ENCODE assay signal across 15 cellular contexts in genomic region chr17:28379814-28380571, GRCh38. TPM values are rescaled to one million over a fixed set of nuclear protein-coding genes. Genes with fewer than 3 reads are reported as not detected.
DNase-seq lines count a peak whose midpoint lies in the region; ATAC-seq, FAIRE-seq and TF ChIP-seq lines count a peak whose summit lies in the region.
"Had no signal": no experiment of that assay in that cellular context is flagged by ENCODE, and none has a peak within 500 bp of the region (broad histone marks: within the 10 kb centered on the region; RNA-seq: fewer than 3 reads in every experiment).

No MANE protein-coding gene starts in this region.

- ATAC-seq in K562 (peak; percentile 50; the same call in 2 of the 3 replicates), left lung (peak; percentile 3), GM21515 (IDR thresholded peaks at IDR 0.05; ENCODE audit: unreplicated experiment) (no peak)
- ATAC-seq: psoas muscle had no signal

- POLR2A ChIA-PET in K562 (lab: Yijun Ruan, JAX): interaction anchor here (0.6 to 1.9 kb wide), 3 partner anchors 13 to 399 kb away, joined by 3 to 4 read pairs (median 3); no protein-coding TSS in a partner anchor

- no TSS peak for BruUV-seq in K562 (replicated peaks; lab: Mats Ljungman, UMichigan)

- no peaks in the 10 kb centered on the region for H3K9me1 ChIP-seq in K562 (ENCODE audit: control insufficient read depth, insufficient read depth, low read length)

- H4K20me1 ChIP-seq in K562 (replicated peaks; ENCODE audit: control insufficient read depth, insufficient read depth, low read length): no peaks in the 10 kb centered on the region; the same call in 1 of the 2 replicates

- peak overlapping the region; percentile 61 for H3K27ac ChIP-seq in C4-2B
- H3K27ac ChIP-seq in K562 (ENCODE audit: extremely low read depth, low read depth, low read length): no peak overlapping the region
- no peak overlapping the region for H3K27ac ChIP-seq in left lung
- H3K27ac ChIP-seq: psoas muscle had no signal

- no peak overlapping the region for H3K4me3 ChIP-seq in K562
- H3K4me3 ChIP-seq in left lung: no peak overlapping the region
- H3K4me3 ChIP-seq: psoas muscle had no signal

- H2AFZ ChIP-seq in K562 (ENCODE audit: low read depth, low read length): no peak overlapping the region

- CTCF ChIA-PET in K562 (lab: Yijun Ruan, JAX; ENCODE audit: low intra/inter-chr PET ratio): interaction anchor here (0.6 kb wide), 1 partner anchor 52 kb away, joined by 6 read pairs; no protein-coding TSS in a partner anchor

- 31% methylated on average over 8 of the region's 8 CpGs for WGBS in K562 (ENCODE audit: insufficient coverage, low coverage, missing lambda C conversion rate)

- H3K27me3 ChIP-seq in K562 (ENCODE audit: control insufficient read depth in 2 of 2, insufficient read depth in 2 of 2, low read length in 2 of 2) (peaks cover 11 to 28% of the 10 kb centered on the region in 2 experiments; a peak in 3 of 5 replicates), left lung (peaks cover 0 to 32% of the 10 kb centered on the region in 2 donors)

- intact Hi-C loops in K562 (cut with micrococcal nuclease) (loop anchor here (5.0 kb wide), 1 partner anchor 37 kb away; no protein-coding TSS in a partner anchor), left lung (cut with DNase I) (no loop called here)

- TF ChIP-seq RAD21 in K562 (CRISPR knock-in tag; conservative IDR thresholded peaks at IDR 0.05 in 1 of 2, IDR thresholded peaks at IDR 0.05 in 1 of 2): no peak

- H3K79me2 ChIP-seq in K562 (ENCODE audit: control insufficient read depth, insufficient read depth, low read length): no peaks in the 10 kb centered on the region

- DNase-seq in NCI-H2196 (lab: John Stamatoyannopoulos, UW; ENCODE audit: unreplicated experiment) (peak; percentile 29), K562 (ENCODE audit: extremely low read depth in 1 of 4, low spot score in 3 of 4) (no peak), left lung (no peak), NOMO-1 (lab: John Stamatoyannopoulos, UW; ENCODE audit: unreplicated experiment in 2 of 2) (no peak), Kasumi-1 (lab: John Stamatoyannopoulos, UW) (no peak)
- no peak for DNase-seq in activated CD4-positive, alpha-beta T cell treated with anti-CD3 and anti-CD28 coated beads for 48 hours
- DNase-seq: activated CD8-positive, alpha-beta memory T cell treated with anti-CD3 and anti-CD28 coated beads for 24 hours; activated naive CD8-positive, alpha-beta T cell treated with anti-CD3 and anti-CD28 coated beads, Interleukin-2, amount 10 ng/mL, durations not matched to agents 7 days and 5 days; CD8-positive, alpha-beta memory T cell; NCI-H1092; NCI-H526; psoas muscle had no signal

- no peak overlapping the region; the same call in 1 of the 2 replicates for H3K4me2 ChIP-seq in K562 (ENCODE audit: insufficient read depth, low read length)

- no peak for FAIRE-seq in K562 (lab: Jason Lieb, UNC)

- H3K9me3 ChIP-seq in K562 (replicated peaks; ENCODE audit: control insufficient read depth, insufficient read depth, low read depth, low read length) (no peaks in the 10 kb centered on the region), left lung (no peaks in the 10 kb centered on the region)
- H3K9me3 ChIP-seq: psoas muscle had no signal

- in situ Hi-C loops in K562 (cut with MboI): no loop called here

- peaks cover 3 to 18% of the 10 kb centered on the region in 2 experiments; a peak in 4 of 5 replicates for H3K4me1 ChIP-seq in K562 (replicated peaks in 1 of 2; ENCODE audit: control insufficient read depth in 2 of 2, insufficient read depth in 2 of 2, low read length in 2 of 2)
- peaks cover 0 to 31% of the 10 kb centered on the region in 2 donors for H3K4me1 ChIP-seq in left lung
- H3K4me1 ChIP-seq: psoas muscle had no signal

- no peak for TF ChIP-seq EP300 in K562 (IDR thresholded peaks at IDR 0.05; ENCODE audit: low read length)

- no peak overlapping the region for H3K9ac ChIP-seq in K562 (ENCODE audit: insufficient read depth in 1 of 2, low read depth in 2 of 2, low read length in 2 of 2)

- TF ChIP-seq CTCF in C4-2B (conservative IDR thresholded peaks at IDR 0.05): no peak
- TF ChIP-seq CTCF in K562 (IDR thresholded peaks at IDR 0.05 in 2 of 3, conservative IDR thresholded peaks at IDR 0.05 in 1 of 3; ENCODE audit: insufficient read depth in 2 of 3, low read depth in 1 of 3, low read length in 3 of 3): no peak
- no peak for TF ChIP-seq CTCF in left lung (IDR thresholded peaks at IDR 0.05)

- H3K36me3 ChIP-seq in K562 (ENCODE audit: control insufficient read depth, insufficient read depth, low read length) (no peaks in the 10 kb centered on the region), left lung (no peaks in the 10 kb centered on the region)

- TF ChIP-seq POLR2A in K562 (conservative IDR thresholded peaks at IDR 0.05): no peak

RNA-seq across cellular contexts. Expression of gene SARM1, which starts 8.5 kb away (rescaled TPM):
- total RNA-seq in K562 (2011; cell fraction: chromatin; rRNA removed; ENCODE audit: low replicate concordance): 1.5 and 2.4 TPM in 2 replicates
- total RNA-seq in K562 (2011; cell fraction: nucleolus; rRNA removed): 1.6 and 3.2 TPM in 2 replicates
- 0.69 and 0.81 TPM in 2 replicates for total RNA-seq in K562 (2011; cell fraction: nucleoplasm; rRNA removed)
- 0.08 and 0.09 TPM in 2 replicates for total RNA-seq in K562 (2014; rRNA removed)
- 0.10 and 0.29 TPM in 2 replicates for total RNA-seq in K562 (2014; rRNA removed; fragmentation: Illumina TruSeq; extraction: Trizol)
- 0.08 and 0.11 TPM in 2 replicates for total RNA-seq in K562 (2015; rRNA removed; fragmentation: Illumina TruSeq; extraction: Trizol)
- 0.54 and 0.55 TPM in 2 replicates for total RNA-seq in K562 (2021)
- 0.15 and 0.30 TPM in 2 replicates for polyA plus RNA-seq in K562 (2011; rRNA removed)
- 0.19 and 0.30 TPM in 2 replicates for polyA plus RNA-seq in K562 (2011; cell fraction: cytosol; rRNA removed)
- polyA plus RNA-seq in K562 (2011; cell fraction: nucleus; rRNA removed): 0.94 and 1.5 TPM in 2 replicates
- 0.12 and 1.5 TPM in 2 replicates for polyA plus RNA-seq in K562 (2012)
- 0.07 and 0.12 TPM in 2 replicates for polyA plus RNA-seq in K562 (2014; fragmentation: Illumina TruSeq; extraction: Trizol)
- not detected for polyA plus RNA-seq in K562 (2014; fragmentation: Nextera tagmentation; extraction: Ambion mirVana)
- polyA plus RNA-seq in K562 (2014; rRNA removed): 0.04 and 0.31 TPM in 2 replicates
- 0.09 and 0.21 TPM in 2 replicates for polyA minus RNA-seq in K562 (2011; rRNA and poly(A)+ RNA removed)
- polyA minus RNA-seq in K562 (2011; cell fraction: cytosol; rRNA and poly(A)+ RNA removed): 0.38 and 0.73 TPM in 2 replicates
- 0.44 and 0.67 TPM in 2 replicates for polyA minus RNA-seq in K562 (2011; cell fraction: nucleus; rRNA and poly(A)+ RNA removed)
- 10 to 100 TPM; 12.9 to 19.9 TPM for total RNA-seq in left lung

RNA-seq across cellular contexts. Expression of gene VTN, which starts 9.9 kb away (rescaled TPM):
- total RNA-seq in K562 (2011; cell fraction: chromatin; rRNA removed; ENCODE audit: low replicate concordance): not detected in 2 replicates
- total RNA-seq in K562 (2011; cell fraction: nucleolus; rRNA removed): 0.26 and 0.33 TPM in 2 replicates
- total RNA-seq in K562 (2011; cell fraction: nucleoplasm; rRNA removed): 0.73 TPM in 1 of 2 replicates, not detected in the other
- total RNA-seq in K562 (2014; rRNA removed): 0.14 and 0.33 TPM in 2 replicates
- not detected in 2 replicates for total RNA-seq in K562 (2014; rRNA removed; fragmentation: Illumina TruSeq; extraction: Trizol)
- 0.15 and 0.36 TPM in 2 replicates for total RNA-seq in K562 (2015; rRNA removed; fragmentation: Illumina TruSeq; extraction: Trizol)
- 0.86 and 2.3 TPM in 2 replicates for total RNA-seq in K562 (2021)
- polyA plus RNA-seq in K562 (2011; rRNA removed): 0.11 and 0.17 TPM in 2 replicates
- polyA plus RNA-seq in K562 (2011; cell fraction: cytosol; rRNA removed): 0.21 and 0.25 TPM in 2 replicates
- 0.10 and 0.41 TPM in 2 replicates for polyA plus RNA-seq in K562 (2011; cell fraction: nucleus; rRNA removed)
- polyA plus RNA-seq in K562 (2012): 0.77 and 0.97 TPM in 2 replicates
- 0.13 and 0.68 TPM in 2 replicates for polyA plus RNA-seq in K562 (2014; fragmentation: Illumina TruSeq; extraction: Trizol)
- 1 to 10 TPM in 1 of 2 experiments, under 1 TPM in 1; 0.22 to 1.0 TPM for polyA plus RNA-seq in K562 (2014; fragmentation: Nextera tagmentation; extraction: Ambion mirVana)
- 0.64 and 0.82 TPM in 2 replicates for polyA plus RNA-seq in K562 (2014; rRNA removed)
- polyA minus RNA-seq in K562 (2011; rRNA and poly(A)+ RNA removed): not detected in 2 replicates
- polyA minus RNA-seq in K562 (2011; cell fraction: cytosol; rRNA and poly(A)+ RNA removed): 1.0 TPM in 2 replicates
- 0.40 and 0.56 TPM in 2 replicates for polyA minus RNA-seq in K562 (2011; cell fraction: nucleus; rRNA and poly(A)+ RNA removed)
- 1 to 10 TPM in 1 of 2 donors, under 1 TPM in 1; 0.50 to 1.6 TPM for total RNA-seq in left lung
- polyA plus RNA-seq: CD8-positive, alpha-beta memory T cell had no signal

RNA-seq across cellular contexts. Expression of gene SEBOX, which starts 15.0 kb away (rescaled TPM):
- not detected in 2 replicates for total RNA-seq in K562 (2011; cell fraction: chromatin; rRNA removed; ENCODE audit: low replicate concordance)
- total RNA-seq in K562 (2011; cell fraction: nucleolus; rRNA removed): not detected in 2 replicates
- total RNA-seq in K562 (2011; cell fraction: nucleoplasm; rRNA removed): not detected in 2 replicates
- total RNA-seq in K562 (2014; rRNA removed) (not detected in 2 replicates), K562 (2014; rRNA removed; fragmentation: Illumina TruSeq; extraction: Trizol) (not detected in 2 replicates), K562 (2015; rRNA removed; fragmentation: Illumina TruSeq; extraction: Trizol) (not detected in 2 replicates), K562 (2021) (not detected in 2 replicates), left lung (not detected)
- polyA plus RNA-seq in K562 (2011; rRNA removed) (not detected in 2 replicates), K562 (2014; fragmentation: Illumina TruSeq; extraction: Trizol) (not detected in 2 replicates), K562 (2014; fragmentation: Nextera tagmentation; extraction: Ambion mirVana) (not detected), K562 (2014; rRNA removed) (not detected in 2 replicates)
- not detected in 2 replicates for polyA plus RNA-seq in K562 (2011; cell fraction: cytosol; rRNA removed)
- polyA plus RNA-seq in K562 (2011; cell fraction: nucleus; rRNA removed): not detected in 2 replicates
- polyA plus RNA-seq in K562 (2012): not detected in 2 replicates
- not detected in 2 replicates for polyA minus RNA-seq in K562 (2011; rRNA and poly(A)+ RNA removed)
- polyA minus RNA-seq in K562 (2011; cell fraction: cytosol; rRNA and poly(A)+ RNA removed): not detected in 2 replicates
- polyA minus RNA-seq in K562 (2011; cell fraction: nucleus; rRNA and poly(A)+ RNA removed): not detected in 2 replicates
- total RNA-seq: activated naive CD8-positive, alpha-beta T cell treated with anti-CD3 and anti-CD28 coated beads, Interleukin-2, amount 10 ng/mL, durations not matched to agents 7 days and 5 days; CD8-positive, alpha-beta memory T cell; psoas muscle; temporal lobe had no signal
- polyA plus RNA-seq: CD8-positive, alpha-beta memory T cell; psoas muscle had no signal

RNA-seq across cellular contexts. Expression of gene POLDIP2, which starts 22.7 kb away (rescaled TPM):
- 13.2 and 36.1 TPM in 2 replicates for total RNA-seq in K562 (2011; cell fraction: chromatin; rRNA removed; ENCODE audit: low replicate concordance)
- 33.4 and 34.0 TPM in 2 replicates for total RNA-seq in K562 (2011; cell fraction: nucleolus; rRNA removed)
- total RNA-seq in K562 (2011; cell fraction: nucleoplasm; rRNA removed): 27.2 and 30.3 TPM in 2 replicates
- 121 and 122 TPM in 2 replicates for total RNA-seq in K562 (2014; rRNA removed)
- total RNA-seq in K562 (2014; rRNA removed; fragmentation: Illumina TruSeq; extraction: Trizol): 59.5 and 62.7 TPM in 2 replicates
- total RNA-seq in K562 (2015; rRNA removed; fragmentation: Illumina TruSeq; extraction: Trizol): 70.6 and 71.4 TPM in 2 replicates
- 106 and 108 TPM in 2 replicates for total RNA-seq in K562 (2021)
- polyA plus RNA-seq in K562 (2011; rRNA removed): 64.6 and 105 TPM in 2 replicates
- polyA plus RNA-seq in K562 (2011; cell fraction: cytosol; rRNA removed): 64.6 and 142 TPM in 2 replicates
- polyA plus RNA-seq in K562 (2011; cell fraction: nucleus; rRNA removed): 48.3 and 71.0 TPM in 2 replicates
- 89.9 and 120 TPM in 2 replicates for polyA plus RNA-seq in K562 (2012)
- 127 and 137 TPM in 2 replicates for polyA plus RNA-seq in K562 (2014; fragmentation: Illumina TruSeq; extraction: Trizol)
- polyA plus RNA-seq in K562 (2014; fragmentation: Nextera tagmentation; extraction: Ambion mirVana): 10 to 100 TPM; 22.0 to 25.1 TPM
- 104 and 109 TPM in 2 replicates for polyA plus RNA-seq in K562 (2014; rRNA removed)
- 31.5 and 60.7 TPM in 2 replicates for polyA minus RNA-seq in K562 (2011; rRNA and poly(A)+ RNA removed)
- 27.9 and 61.6 TPM in 2 replicates for polyA minus RNA-seq in K562 (2011; cell fraction: cytosol; rRNA and poly(A)+ RNA removed)
- polyA minus RNA-seq in K562 (2011; cell fraction: nucleus; rRNA and poly(A)+ RNA removed): 14.4 and 16.8 TPM in 2 replicates
- 10 to 100 TPM; 65.6 to 76.8 TPM for total RNA-seq in left lung

RNA-seq across cellular contexts. Expression of gene SLC46A1, which starts 26.0 kb away (rescaled TPM):
- 18.4 and 42.1 TPM in 2 replicates for total RNA-seq in K562 (2011; cell fraction: chromatin; rRNA removed; ENCODE audit: low replicate concordance)
- total RNA-seq in K562 (2011; cell fraction: nucleolus; rRNA removed): 22.6 and 30.0 TPM in 2 replicates
- 26.1 and 28.6 TPM in 2 replicates for total RNA-seq in K562 (2011; cell fraction: nucleoplasm; rRNA removed)
- total RNA-seq in K562 (2014; rRNA removed): 3.1 and 3.4 TPM in 2 replicates
- 1.8 and 3.1 TPM in 2 replicates for total RNA-seq in K562 (2014; rRNA removed; fragmentation: Illumina TruSeq; extraction: Trizol)
- 2.4 and 3.1 TPM in 2 replicates for total RNA-seq in K562 (2015; rRNA removed; fragmentation: Illumina TruSeq; extraction: Trizol)
- total RNA-seq in K562 (2021): 4.3 and 5.5 TPM in 2 replicates
- polyA plus RNA-seq in K562 (2011; rRNA removed): 2.4 and 4.0 TPM in 2 replicates
- 2.7 and 5.5 TPM in 2 replicates for polyA plus RNA-seq in K562 (2011; cell fraction: cytosol; rRNA removed)
- 7.8 and 15.8 TPM in 2 replicates for polyA plus RNA-seq in K562 (2011; cell fraction: nucleus; rRNA removed)
- 2.4 and 2.9 TPM in 2 replicates for polyA plus RNA-seq in K562 (2012)
- polyA plus RNA-seq in K562 (2014; fragmentation: Illumina TruSeq; extraction: Trizol): 3.9 and 4.5 TPM in 2 replicates
- polyA plus RNA-seq in K562 (2014; fragmentation: Nextera tagmentation; extraction: Ambion mirVana): under 1 TPM; 0.24 to 0.32 TPM
- polyA plus RNA-seq in K562 (2014; rRNA removed): 2.6 TPM in 2 replicates
- polyA minus RNA-seq in K562 (2011; rRNA and poly(A)+ RNA removed): 7.2 and 11.6 TPM in 2 replicates
- polyA minus RNA-seq in K562 (2011; cell fraction: cytosol; rRNA and poly(A)+ RNA removed): 2.6 and 6.5 TPM in 2 replicates
- 13.5 and 15.0 TPM in 2 replicates for polyA minus RNA-seq in K562 (2011; cell fraction: nucleus; rRNA and poly(A)+ RNA removed)
- total RNA-seq in left lung: 10 to 100 TPM; 23.7 to 28.8 TPM
